Comparison of ENCODE assay signal across 8 cellular contexts in the genomic region with DNA sequence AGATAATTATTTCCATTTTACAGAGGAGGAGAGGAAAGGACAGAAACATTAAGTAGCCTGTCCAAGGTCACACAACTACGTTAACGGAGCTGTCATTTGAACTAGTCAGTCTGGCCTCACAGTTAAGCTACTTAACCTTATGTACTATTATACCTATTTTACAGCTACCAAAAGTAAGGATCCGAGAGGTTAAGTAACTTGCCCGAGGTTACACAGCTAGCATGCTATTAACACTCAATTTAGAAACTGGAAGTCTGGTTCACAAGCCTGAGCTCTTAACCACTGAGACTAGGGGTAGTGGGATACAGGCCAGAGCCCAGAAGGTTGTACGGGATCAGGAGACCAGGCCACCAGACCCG. TPM values are rescaled to one million over a fixed set of nuclear protein-coding genes. Genes with fewer than 3 reads are reported as not detected.
DNase-seq lines count a peak whose midpoint lies in the region; ATAC-seq and TF ChIP-seq lines count a peak whose summit lies in the region.

No MANE protein-coding gene starts in this region.

- peaks cover 47% of the 10 kb centered on the region for H3K4me1 Mint-ChIP-seq in T-helper 17 cell

- no peak overlapping the region for H3K27ac ChIP-seq in caudate nucleus (ENCODE audit: low read depth, low read length)

- DNase-seq in T-helper 17 cell = no peak
- DNase-seq in fibroblast of villous mesenchyme (ENCODE audit: low read depth) = no peak
- DNase-seq in skeletal muscle cell (ENCODE audit: low read depth) = no peak
- no peak for DNase-seq in dedifferentiated amniotic fluid mesenchymal stem cell (ENCODE audit: extremely low spot score)
- DNase-seq in NCI-H524 treated with DMSO at 0.1 percent for 48 hours (lab: John Stamatoyannopoulos, UW) = no peak
- no peak for DNase-seq in caudate nucleus (lab: John Stamatoyannopoulos, UW)

- H3K9me3 ChIP-seq in T-helper 17 cell (ENCODE audit: control insufficient read depth, low read length, poor library complexity, severe bottlenecking) = no peaks in the 10 kb centered on the region

- H3K4me3 ChIP-seq in GM12875 (ENCODE audit: low read depth, low read length) = peak overlapping the region; percentile 54
- peak overlapping the region; percentile 85 for H3K4me3 ChIP-seq in fibroblast of villous mesenchyme (ENCODE audit: low read depth, low read length)
- H3K4me3 ChIP-seq in skeletal muscle cell (ENCODE audit: low read depth, low read length) = peak overlapping the region; percentile 90

- peak overlapping the region; percentile 98 for H3K27ac Mint-ChIP-seq in T-helper 17 cell

- no peak for TF ChIP-seq CTCF in GM12875 (IDR thresholded peaks at IDR 0.05; ENCODE audit: borderline replicate concordance, insufficient read depth, low read depth, low read length)
- no peak for TF ChIP-seq CTCF in fibroblast of villous mesenchyme (IDR thresholded peaks at IDR 0.05; ENCODE audit: insufficient read depth, low read depth, low read length)

- peak overlapping the region; percentile 93 for H3K4me3 Mint-ChIP-seq in T-helper 17 cell

- no peaks in the 10 kb centered on the region for H3K27me3 Mint-ChIP-seq in T-helper 17 cell

- H3K36me3 Mint-ChIP-seq in T-helper 17 cell (ENCODE audit: low read depth) = peaks cover 2% of the 10 kb centered on the region

- ATAC-seq in T-helper 17 cell (no peak), GM19328 (IDR thresholded peaks at IDR 0.05; ENCODE audit: unreplicated experiment) (no peak)

RNA-seq across cellular contexts. Expression of a gene that starts 0.5 kb away (rescaled TPM):
- total RNA-seq in T-helper 17 cell (1 to 10 TPM in 1 of 2 donors, under 1 TPM in 1; 0.94 to 3.1 TPM), fibroblast of villous mesenchyme (11.0 and 15.5 TPM in 2 replicates)

RNA-seq across cellular contexts. Expression of a gene that starts 0.5 kb away (rescaled TPM):
- total RNA-seq in T-helper 17 cell (10 to 100 TPM; 11.9 to 17.2 TPM), fibroblast of villous mesenchyme (22.9 and 23.2 TPM in 2 replicates)

RNA-seq across cellular contexts. Expression of a gene that starts 8.3 kb away (rescaled TPM):
- total RNA-seq in T-helper 17 cell (not detected), fibroblast of villous mesenchyme (not detected in 2 replicates)

RNA-seq across cellular contexts. Expression of a gene that starts 8.9 kb away (rescaled TPM):
- 100 to 1,000 TPM; 107 to 184 TPM for total RNA-seq in T-helper 17 cell
- 6.1 and 27.6 TPM in 2 replicates for total RNA-seq in fibroblast of villous mesenchyme

RNA-seq across cellular contexts. Expression of a gene that starts 15.2 kb away (rescaled TPM):
- total RNA-seq in T-helper 17 cell (10 to 100 TPM; 92.5 to 93.5 TPM), fibroblast of villous mesenchyme (22.0 and 22.9 TPM in 2 replicates)
